ENCODE assay signal across 8 cellular contexts in genomic region chr3:47161983-47162694, GRCh38. TPM values are rescaled to one million over a fixed set of nuclear protein-coding genes. Genes with fewer than 3 reads are reported as not detected.
DNase-seq lines count a peak whose midpoint lies in the region; ATAC-seq and TF ChIP-seq lines count a peak whose summit lies in the region.

No MANE protein-coding gene starts in this region.

- WGBS in esophagus squamous epithelium, 2 donors, result 5 to 7% methylated on average over 4 of the region's 4 CpGs

- H3K9me3 ChIP-seq in PC-9 (ENCODE audit: insufficient read depth, low read depth), result no peaks in the 10 kb centered on the region
- H3K9me3 ChIP-seq in esophagus squamous epithelium, result no peaks in the 10 kb centered on the region

- H3K27ac ChIP-seq in PC-9 (peak overlapping the region; percentile 47; the same call in 1 of the 2 replicates), esophagus squamous epithelium (peak overlapping the region; percentile 94 to 99 (median 96)), rectal smooth muscle tissue (ENCODE audit: low read depth, low read length) (no peak overlapping the region)

- H3K79me2 ChIP-seq in PC-9 (ENCODE audit: low read depth), result peaks cover 85% of the 10 kb centered on the region

- H4K20me1 ChIP-seq in PC-9 (ENCODE audit: insufficient read depth), result peaks cover 41% of the 10 kb centered on the region

- no peak overlapping the region for H3K9ac ChIP-seq in rectal smooth muscle tissue (ENCODE audit: low read length)

- H3K4me3 ChIP-seq in GM12865 (ENCODE audit: low read depth, low read length), result peak overlapping the region; percentile 88
- H3K4me3 ChIP-seq in PC-9, result peak overlapping the region; percentile 71
- H3K4me3 ChIP-seq in esophagus squamous epithelium, result peak overlapping the region; percentile 78 to 97 (median 95)
- H3K4me3 ChIP-seq in rectal smooth muscle tissue (ENCODE audit: low read length), result peak overlapping the region; percentile 90

- H3K4me1 ChIP-seq in PC-9 (replicated peaks; ENCODE audit: insufficient read depth), result peaks cover 28% of the 10 kb centered on the region
- H3K4me1 ChIP-seq in esophagus squamous epithelium, result peaks cover 18 to 75% (median 50%) of the 10 kb centered on the region in 3 donors
- peaks cover 24% of the 10 kb centered on the region for H3K4me1 ChIP-seq in rectal smooth muscle tissue (ENCODE audit: control insufficient read depth, insufficient read depth, low read length)

- DNase-seq in GM12865 (ENCODE audit: low read depth) (no peak), PC-9 (no peak), esophagus squamous epithelium (lab: John Stamatoyannopoulos, UW) (no peak), 8988T (no peak), GM03348 (ENCODE audit: low spot score) (no peak), NCI-H748 (lab: John Stamatoyannopoulos, UW; ENCODE audit: unreplicated experiment) (no peak)

- no peak for ATAC-seq in GM18519 (IDR thresholded peaks at IDR 0.05; ENCODE audit: low FRiP score, unreplicated experiment)

- intact Hi-C loops in PC-9 (cut with micrococcal nuclease; ENCODE audit: unreplicated experiment), result no loop called here
- intact Hi-C loops in esophagus squamous epithelium (cut with DNase I), result no loop called here

- POLR2A ChIA-PET in PC-9 (lab: Charles Lee; ENCODE audit: unreplicated experiment), result no interaction called here

- no TSS peak for BruUV-seq in PC-9 (replicated peaks; lab: Mats Ljungman, UMichigan)

- H3K27me3 ChIP-seq in PC-9 (ENCODE audit: insufficient read depth, low read depth) (no peaks in the 10 kb centered on the region), esophagus squamous epithelium (no peaks in the 10 kb centered on the region), rectal smooth muscle tissue (ENCODE audit: control insufficient read depth, insufficient read depth, low read length) (no peaks in the 10 kb centered on the region)

- 0 out of 2 replicates have a peak overlapping the region, but pooled peaks have one; percentile 9 for H2AFZ ChIP-seq in PC-9

- CTCF ChIA-PET in PC-9 (lab: Charles Lee), result interaction anchor here (0.6 kb wide), 1 partner anchor 68 kb away, joined by 5 read pairs; no protein-coding TSS in a partner anchor

- no peaks in the 10 kb centered on the region for H3K9me2 ChIP-seq in PC-9 (ENCODE audit: insufficient read depth)

- no peak for TF ChIP-seq POLR2A in esophagus squamous epithelium (IDR thresholded peaks at IDR 0.05)

- H3K4me2 ChIP-seq in PC-9, result peak overlapping the region; percentile 94

- no peak for TF ChIP-seq CTCF in GM12865 (IDR thresholded peaks at IDR 0.05; ENCODE audit: insufficient read depth, low read depth, low read length, missing control alignments)
- TF ChIP-seq CTCF in PC-9 (conservative IDR thresholded peaks at IDR 0.05), result no peak
- no peak for TF ChIP-seq CTCF in esophagus squamous epithelium (IDR thresholded peaks at IDR 0.05)

- peaks cover 12% of the 10 kb centered on the region; the same call in 1 of the 2 replicates for H3F3A ChIP-seq in PC-9 (ENCODE audit: insufficient read depth, low read depth)

- H3K36me3 ChIP-seq in PC-9 (ENCODE audit: low read depth), result no peaks in the 10 kb centered on the region
- no peaks in the 10 kb centered on the region for H3K36me3 ChIP-seq in esophagus squamous epithelium
- H3K36me3 ChIP-seq in rectal smooth muscle tissue (ENCODE audit: control insufficient read depth, insufficient read depth, low read length), result no peaks in the 10 kb centered on the region

RNA-seq across cellular contexts. Expression of gene SETD2, which starts 1.8 kb away (rescaled TPM):
- total RNA-seq in PC-9 (2021) (37.0 and 47.7 TPM in 2 replicates), esophagus squamous epithelium (10 to 100 TPM; 24.3 to 59.5 (median 30.1) TPM)
